In the genomic region with DNA sequence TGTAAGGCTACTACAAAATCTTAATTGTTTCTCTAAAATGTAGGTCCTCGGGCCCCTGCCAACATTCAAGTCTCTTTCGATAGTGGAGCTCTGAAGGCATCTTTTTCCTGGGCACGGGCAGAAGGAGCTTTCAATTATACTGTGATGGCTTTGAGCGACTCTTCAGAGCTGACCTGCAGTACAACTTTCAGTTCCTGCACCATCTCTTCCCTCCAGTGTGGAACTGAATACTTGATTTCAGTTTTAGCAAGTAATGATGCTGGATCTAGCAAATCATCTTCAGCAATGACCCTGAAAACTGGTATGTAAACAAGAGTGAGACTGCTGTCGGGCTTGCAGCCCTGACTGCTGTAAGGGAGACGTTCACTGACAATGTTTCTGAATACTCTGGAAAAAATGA, we compare ENCODE assay signal across 1 cellular context.
TF ChIP-seq lines count a peak whose summit lies in the region.

No MANE protein-coding gene starts in this region.

TF ChIP-seq in SK-N-SH treated with all-trans-retinoic acid at 6 μM for 48 hours, 23 proteins besides CTCF, POLR2A, EP300 and RAD21 (continued from another document):
- TF ChIP-seq TSHZ2 (CRISPR knock-in tag; IDR thresholded peaks at IDR 0.05) (no peak), ZFP30 (CRISPR knock-in tag; IDR thresholded peaks at IDR 0.05) (no peak), ZFP3 (CRISPR knock-in tag; IDR thresholded peaks at IDR 0.05) (no peak), TCF4 (CRISPR knock-in tag; IDR thresholded peaks at IDR 0.05; ENCODE audit: borderline replicate concordance) (no peak), OSR1 (CRISPR knock-in tag; IDR thresholded peaks at IDR 0.05) (no peak)
